Comparison of ENCODE assay signal across 27 cellular contexts in genomic region chr3:72281551-72281950, GRCh38.
"Had no signal": no experiment of that assay in that cellular context is flagged by ENCODE, and none has a peak within 500 bp of the region (broad histone marks: within the 10 kb centered on the region; RNA-seq: fewer than 3 reads in every experiment).

No MANE protein-coding gene starts in this region.

- H3K4me2 ChIP-seq: hepatocyte, smooth muscle cell had no signal

- H3K36me3 ChIP-seq: left ventricle myocardium inferior, ovary, right atrium auricular region, right lobe of liver, stomach, suprapubic skin, thoracic aorta, tibial artery, upper lobe of right lung had no signal

- H3K4me3 ChIP-seq: hepatocyte, left ventricle myocardium inferior, lung, mucosa of descending colon, ovary, right atrium auricular region, right lobe of liver, smooth muscle cell, stomach, suprapubic skin, thoracic aorta, tibial artery, upper lobe of right lung had no signal

- H3K4me3 Mint-ChIP-seq: mesothelial cell of epicardium; naive thymus-derived CD4-positive, alpha-beta T cell; natural killer cell treated with Interleukin-12 subunit alpha and Interleukin-12 subunit beta and Interleukin-15 and Interleukin-18, amount 100 ng/mL, for 72 hours; stimulated activated naive B cell treated with anti-CD40 and anti-IgM and Interleukin-4, amounts not matched to agents 10 μg/mL and 1 μg/mL and 100 μg/mL, for 72 hours had no signal

- H3K27me3 ChIP-seq: hepatocyte, ovary, right atrium auricular region, right lobe of liver, stomach, suprapubic skin, upper lobe of right lung had no signal

- ATAC-seq: mucosa of descending colon; naive thymus-derived CD4-positive, alpha-beta T cell; natural killer cell treated with Interleukin-12 subunit alpha and Interleukin-12 subunit beta and Interleukin-15 and Interleukin-18, amount 100 ng/mL, for 72 hours; right lobe of liver; stimulated activated naive CD8-positive, alpha-beta T cell treated with anti-CD3 and anti-CD28 coated beads, Interleukin-15, Interleukin-2, amounts not matched to agents 100 U/mL and 50 U/mL, for 24 hours; upper lobe of right lung had no signal

- H3K4me1 ChIP-seq: left ventricle myocardium inferior, right atrium auricular region, right lobe of liver, upper lobe of right lung had no signal

- H3K79me2 ChIP-seq: hepatocyte had no signal

- H3K36me3 Mint-ChIP-seq: natural killer cell treated with Interleukin-12 subunit alpha and Interleukin-12 subunit beta and Interleukin-15 and Interleukin-18, amount 100 ng/mL, for 72 hours had no signal

- DNase-seq: islet precursor cell; left ventricle myocardium inferior; mesendoderm; mucosa of descending colon; naive thymus-derived CD4-positive, alpha-beta T cell; ovary; right lobe of liver; stimulated activated CD4-positive, alpha-beta T cell treated with anti-CD3 and anti-CD28 coated beads, Interleukin-12 subunit alpha, Interleukin-12 subunit beta, amount 100 ng/mL, for 4 hours; stimulated activated CD4-positive, alpha-beta T cell treated with anti-CD3 and anti-CD28 coated beads, Interleukin-15, amount 100 ng/mL, for 24 hours; stimulated activated CD4-positive, alpha-beta T cell treated with anti-CD3 and anti-CD28 coated beads, Interleukin-2, amount 100 ng/mL, for 24 hours; stimulated activated CD4-positive, alpha-beta T cell treated with anti-CD3 and anti-CD28 coated beads, Interleukin-4, amount 100 ng/mL, for 1 hour; stimulated activated naive B cell treated with anti-CD40 and anti-IgM and Interleukin-4, amounts not matched to agents 10 μg/mL and 1 μg/mL and 100 μg/mL, for 72 hours; stimulated activated naive CD8-positive, alpha-beta T cell treated with anti-CD3 and anti-CD28 coated beads, Interleukin-15, Interleukin-2, amounts not matched to agents 100 U/mL and 50 U/mL, for 24 hours; stomach; tibial artery; trophoblast cell; upper lobe of right lung had no signal

- FAIRE-seq: urothelium cell line had no signal

- H3K9me3 Mint-ChIP-seq: natural killer cell treated with Interleukin-12 subunit alpha and Interleukin-12 subunit beta and Interleukin-15 and Interleukin-18, amount 100 ng/mL, for 72 hours had no signal

- H3K9me3 ChIP-seq: mucosa of descending colon, ovary, right lobe of liver, suprapubic skin, thoracic aorta, upper lobe of right lung had no signal

- H3K27ac Mint-ChIP-seq: mesothelial cell of epicardium; natural killer cell treated with Interleukin-12 subunit alpha and Interleukin-12 subunit beta and Interleukin-15 and Interleukin-18, amount 100 ng/mL, for 72 hours; progenitor cell of endocrine pancreas had no signal

- H2AFZ ChIP-seq: hepatocyte had no signal

- H3K27ac ChIP-seq: hepatocyte, left ventricle myocardium inferior, ovary, right atrium auricular region, right lobe of liver, stomach, suprapubic skin, thoracic aorta, tibial artery, upper lobe of right lung had no signal
